Comparison of ENCODE assay signal across 8 cellular contexts in the genomic region with DNA sequence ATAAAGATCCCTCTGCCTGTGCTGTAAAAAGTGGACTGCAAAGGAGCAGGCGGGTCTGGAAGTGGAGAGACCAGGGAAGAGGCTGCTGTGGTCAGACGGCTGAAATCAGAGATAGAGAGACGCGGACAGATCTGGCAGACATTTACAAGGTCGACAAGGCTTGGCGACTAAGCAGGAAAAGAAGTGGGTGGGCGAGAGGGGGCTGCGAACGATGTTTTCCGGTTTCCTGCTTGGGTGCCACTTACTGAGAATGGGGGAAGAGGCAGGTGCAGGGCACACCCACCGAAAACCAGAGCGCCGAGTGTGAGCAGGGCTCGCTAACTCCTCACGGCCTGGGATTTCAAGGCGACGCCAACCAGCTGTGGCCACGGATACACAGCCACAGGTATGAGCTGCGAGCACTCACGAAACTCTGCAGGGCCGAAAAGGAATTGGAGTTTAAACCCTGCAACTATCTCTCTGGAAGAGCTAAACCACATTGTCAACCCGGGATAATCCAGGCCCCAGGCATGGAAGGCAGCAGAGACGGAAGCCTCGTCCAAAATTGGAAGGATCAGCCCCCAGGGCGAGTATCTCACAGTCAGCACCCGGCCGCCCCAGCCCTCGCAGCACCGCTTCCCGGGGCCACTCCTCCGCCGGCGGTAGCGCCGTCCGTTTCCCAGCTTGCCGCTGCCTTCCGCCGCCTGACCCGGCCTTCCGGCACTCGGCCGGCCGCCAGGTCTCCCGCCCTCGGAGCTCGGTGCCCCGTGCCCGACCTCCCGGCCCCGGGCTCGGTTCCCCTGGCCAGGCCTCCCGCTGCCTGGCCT. TPM values are rescaled to one million over a fixed set of nuclear protein-coding genes. Genes with fewer than 3 reads are reported as not detected.
DNase-seq lines count a peak whose midpoint lies in the region; ATAC-seq and TF ChIP-seq lines count a peak whose summit lies in the region.

No MANE protein-coding gene starts in this region.

- peaks cover 60% of the 10 kb centered on the region for H3K4me1 Mint-ChIP-seq in stimulated activated naive CD8-positive, alpha-beta T cell treated with anti-CD3 and anti-CD28 coated beads, Interleukin-15, Interleukin-2, amounts not matched to agents 100 ng/mL and 50 ng/mL, for 24 hours (ENCODE audit: low read depth)

- DNase-seq in DMS 273 (lab: John Stamatoyannopoulos, UW; ENCODE audit: unreplicated experiment) (peak; percentile 66), DMS 273 treated with DMSO at 0.1 percent for 48 hours (lab: John Stamatoyannopoulos, UW) (no peak), NCI-H526 treated with DMSO at 0.1 percent for 48 hours (lab: John Stamatoyannopoulos, UW) (peak; percentile 16), esophagus muscularis mucosa (ENCODE audit: extremely low spot score) (peak; percentile 92)
- peak; percentile 55 to 65 for DNase-seq in activated T-cell treated with anti-CD3 and anti-CD28 coated beads, Interleukin-2, amount 50 U/mL, for 48 hours

- H3K4me3 Mint-ChIP-seq in stimulated activated naive CD8-positive, alpha-beta T cell treated with anti-CD3 and anti-CD28 coated beads, Interleukin-15, Interleukin-2, amounts not matched to agents 100 ng/mL and 50 ng/mL, for 24 hours, result peak overlapping the region; percentile 93

- TF ChIP-seq CTCF in esophagus muscularis mucosa (IDR thresholded peaks at IDR 0.05), result no peak

- TF ChIP-seq EP300 in esophagus muscularis mucosa (IDR thresholded peaks at IDR 0.05), result no peak

- no peak for TF ChIP-seq POLR2A in esophagus muscularis mucosa (IDR thresholded peaks at IDR 0.05; ENCODE audit: low read depth)

- intact Hi-C loops in esophagus muscularis mucosa (cut with DNase I), result loop anchor here (5.0 to 10.0 kb wide), 3 partner anchors 111 to 386 kb away; partner anchors contain the start of gene IRF2

- H3K27me3 ChIP-seq in esophagus muscularis mucosa (no peaks in the 10 kb centered on the region), muscle layer of duodenum (ENCODE audit: low read depth, low read length) (no peaks in the 10 kb centered on the region)

- peak; percentile 16 for ATAC-seq in HG02623 (IDR thresholded peaks at IDR 0.05; ENCODE audit: unreplicated experiment)

- no peaks in the 10 kb centered on the region for H3K9me3 Mint-ChIP-seq in stimulated activated naive CD8-positive, alpha-beta T cell treated with anti-CD3 and anti-CD28 coated beads, Interleukin-15, Interleukin-2, amounts not matched to agents 100 ng/mL and 50 ng/mL, for 24 hours

- H3K4me3 ChIP-seq in esophagus muscularis mucosa, result peak overlapping the region; percentile 79 to 99 (median 88)
- H3K4me3 ChIP-seq in muscle layer of duodenum (ENCODE audit: low read depth in 1 of 2, low read length in 2 of 2), result peak overlapping the region; percentile 87 to 91

- H3K27me3 Mint-ChIP-seq in stimulated activated naive CD8-positive, alpha-beta T cell treated with anti-CD3 and anti-CD28 coated beads, Interleukin-15, Interleukin-2, amounts not matched to agents 100 ng/mL and 50 ng/mL, for 24 hours, result no peaks in the 10 kb centered on the region

- no peaks in the 10 kb centered on the region for H3K9me3 ChIP-seq in esophagus muscularis mucosa
- no peaks in the 10 kb centered on the region for H3K9me3 ChIP-seq in muscle layer of duodenum (ENCODE audit: control insufficient read depth in 1 of 2, low read length in 2 of 2)

- peaks cover 0 to 9% (median 0%) of the 10 kb centered on the region in 4 donors for H3K36me3 ChIP-seq in esophagus muscularis mucosa
- H3K36me3 ChIP-seq in muscle layer of duodenum (ENCODE audit: control insufficient read depth in 1 of 2, insufficient read depth in 2 of 2, low read length in 2 of 2), result no peaks in the 10 kb centered on the region

- peak overlapping the region; percentile 96 for H3K27ac Mint-ChIP-seq in stimulated activated naive CD8-positive, alpha-beta T cell treated with anti-CD3 and anti-CD28 coated beads, Interleukin-15, Interleukin-2, amounts not matched to agents 100 ng/mL and 50 ng/mL, for 24 hours

- H3K36me3 Mint-ChIP-seq in stimulated activated naive CD8-positive, alpha-beta T cell treated with anti-CD3 and anti-CD28 coated beads, Interleukin-15, Interleukin-2, amounts not matched to agents 100 ng/mL and 50 ng/mL, for 24 hours (ENCODE audit: low read depth), result peaks cover 49% of the 10 kb centered on the region

- WGBS in esophagus muscularis mucosa, result under 1% methylated on average over 27 of the region's 53 CpGs

- peaks cover 49 to 57% (median 51%) of the 10 kb centered on the region in 4 donors for H3K4me1 ChIP-seq in esophagus muscularis mucosa
- peaks cover 28 to 41% of the 10 kb centered on the region in 2 donors for H3K4me1 ChIP-seq in muscle layer of duodenum (ENCODE audit: control insufficient read depth in 1 of 2, insufficient read depth in 2 of 2, low read length in 2 of 2)

- H3K27ac ChIP-seq in esophagus muscularis mucosa (replicated peaks in 1 of 4) (peak overlapping the region; percentile 96 to 100 (median 98)), muscle layer of duodenum (ENCODE audit: low read length) (peak overlapping the region; percentile 73)

RNA-seq across cellular contexts. Expression of gene CASP3, which starts 0.8 kb away (rescaled TPM):
- total RNA-seq in esophagus muscularis mucosa, result 10 to 100 TPM; 11.3 to 18.6 (median 15.9) TPM

RNA-seq across cellular contexts. Expression of gene PRIMPOL, which starts 1.1 kb away (rescaled TPM):
- 10 to 100 TPM; 13.4 to 22.8 (median 16.6) TPM for total RNA-seq in esophagus muscularis mucosa
